ENCODE assay signal across 21 cellular contexts in genomic region chr9:36725777-36726356, GRCh38.
A peak's percentile ranks its signal among the peaks of the same experiment; 100 is the strongest.
DNase-seq lines count a peak whose midpoint lies in the region; ATAC-seq and TF ChIP-seq lines count a peak whose summit lies in the region.
"Had no signal": no experiment of that assay in that cellular context is flagged by ENCODE, and none has a peak within 500 bp of the region (broad histone marks: within the 10 kb centered on the region; RNA-seq: fewer than 3 reads in every experiment).

No MANE protein-coding gene starts in this region.

- no peak overlapping the region for H3K4me2 ChIP-seq in mammary epithelial cell (ENCODE audit: insufficient read depth, low read depth, low read length)

- WGBS in mammary epithelial cell (ENCODE audit: low coverage, missing lambda C conversion rate): 62% methylated on average over 3 of the region's 3 CpGs

- no peak overlapping the region for H3K9ac ChIP-seq in mammary epithelial cell (ENCODE audit: insufficient read depth, low read length)

- no TSS peak for BruUV-seq in MCF 10A (replicated peaks; lab: Mats Ljungman, UMichigan)
- BruUV-seq in mammary epithelial cell (replicated peaks; lab: Mats Ljungman, UMichigan): no TSS peak

- in situ Hi-C loops in mammary epithelial cell (cut with MboI; ENCODE audit: low sequenced_read_pairs in 2 of 2): loop anchor here in 1 of 2 donors (25.0 kb wide), 1 partner anchor 314 kb away; the partner anchor contains the start of gene RNF38

- dilution Hi-C loops in mammary epithelial cell (cut with HindIII; ENCODE audit: low sequenced_read_pairs): no loop called here

- intact Hi-C loops in MCF 10A (cut with micrococcal nuclease) (loop anchor here (5.0 kb wide), 1 partner anchor 129 kb away; no protein-coding TSS in a partner anchor), mammary epithelial cell (cut with micrococcal nuclease) (no loop called here)
- intact Hi-C loops in activated naive CD4-positive, alpha-beta T cell treated with anti-CD3 and anti-CD28 coated beads for 36 hours (cut with micrococcal nuclease): loop anchor here (10.0 kb wide), 2 partner anchors 151 to 381 kb away; partner anchors contain the start of gene MELK

- H3K27ac ChIP-seq in mammary epithelial cell (ENCODE audit: insufficient read depth, low read depth, low read length): no peak overlapping the region
- H3K27ac ChIP-seq: breast epithelium, C4-2B, gastrocnemius medialis, neutrophil, spleen had no signal

- POLR2A ChIA-PET in MCF 10A (lab: Yijun Ruan, JAX): interaction anchor here (0.5 to 0.6 kb wide), 2 partner anchors 63 to 96 kb away, joined by 3 read pairs; no protein-coding TSS in a partner anchor

- TF ChIP-seq CTCF in MCF 10A (IDR thresholded peaks at IDR 0.05; ENCODE audit: unreplicated experiment): no peak
- TF ChIP-seq CTCF in mammary epithelial cell (conservative IDR thresholded peaks at IDR 0.05 in 1 of 2, IDR thresholded peaks at IDR 0.05 in 1 of 2; ENCODE audit: extremely low read depth in 1 of 2, insufficient read depth in 1 of 2, low read depth in 1 of 2, low read length in 2 of 2): no peak
- no peak for TF ChIP-seq CTCF in progenitor cell of endocrine pancreas (IDR thresholded peaks at IDR 0.05; ENCODE audit: unreplicated experiment)

- H3K4me3 ChIP-seq in mammary epithelial cell (replicated peaks in 1 of 3; ENCODE audit: insufficient read depth in 1 of 3, low read depth in 2 of 3, low read length in 3 of 3): no peak overlapping the region
- H3K4me3 ChIP-seq: breast epithelium, gastrocnemius medialis, mucosa of descending colon, spleen had no signal

- no peaks in the 10 kb centered on the region for H3K79me2 ChIP-seq in mammary epithelial cell (ENCODE audit: insufficient read depth, low read length)

- H3K4me1 Mint-ChIP-seq in MCF 10A (ENCODE audit: insufficient read depth, unreplicated experiment) (no peaks in the 10 kb centered on the region), progenitor cell of endocrine pancreas (ENCODE audit: low read depth) (peaks cover 4% of the 10 kb centered on the region)
- no peaks in the 10 kb centered on the region for H3K4me1 Mint-ChIP-seq in activated naive CD4-positive, alpha-beta T cell treated with anti-CD3 and anti-CD28 coated beads for 36 hours (ENCODE audit: low read depth)
- H3K4me1 Mint-ChIP-seq: activated CD4-positive, alpha-beta T cell treated with anti-CD3 and anti-CD28 coated beads for 36 hours had no signal

- DNase-seq in MCF 10A (ENCODE audit: unreplicated experiment) (peak; percentile 8), mammary epithelial cell (no peak), NCI-H1105 treated with DMSO at 0.1 percent for 48 hours (lab: John Stamatoyannopoulos, UW) (peak; percentile 25), glomerular visceral epithelial cell (ENCODE audit: extremely low spot score) (peak; percentile 5), progenitor cell of endocrine pancreas (ENCODE audit: low spot score, unreplicated experiment) (no peak)
- DNase-seq in activated naive CD4-positive, alpha-beta T cell treated with anti-CD3 and anti-CD28 coated beads for 36 hours: no peak
- DNase-seq: activated CD4-positive, alpha-beta T cell treated with anti-CD3 and anti-CD28 coated beads for 36 hours; erythroblast; gastrocnemius medialis; HFFc6; Kasumi-1; left ventricle myocardium superior; mucosa of descending colon; spleen; stimulated activated CD4-positive, alpha-beta T cell treated with anti-CD3 and anti-CD28 coated beads, Interleukin-4, amount 100 ng/mL, for 4 hours had no signal

- H3K36me3 Mint-ChIP-seq in MCF 10A (ENCODE audit: insufficient read depth, unreplicated experiment): peaks cover 5% of the 10 kb centered on the region
- H3K36me3 Mint-ChIP-seq in progenitor cell of endocrine pancreas (ENCODE audit: insufficient read depth): no peaks in the 10 kb centered on the region
- H3K36me3 Mint-ChIP-seq in activated naive CD4-positive, alpha-beta T cell treated with anti-CD3 and anti-CD28 coated beads for 36 hours (ENCODE audit: low read depth): no peaks in the 10 kb centered on the region

- H3K27ac Mint-ChIP-seq in MCF 10A (ENCODE audit: low read depth, unreplicated experiment): no peak overlapping the region
- peak overlapping the region; percentile 69 for H3K27ac Mint-ChIP-seq in progenitor cell of endocrine pancreas
- H3K27ac Mint-ChIP-seq in activated naive CD4-positive, alpha-beta T cell treated with anti-CD3 and anti-CD28 coated beads for 36 hours: no peak overlapping the region
- H3K27ac Mint-ChIP-seq: activated CD4-positive, alpha-beta T cell treated with anti-CD3 and anti-CD28 coated beads for 36 hours; activated T-helper 2 cell treated with anti-CD3 and anti-CD28 coated beads, Interferon-gamma antibody, Interleukin-2, Interleukin-4, amounts not matched to agents 10 μg/mL and 5 μg/mL and 100 μg/mL, durations not matched to agents 14 hours and 24 hours and 36 hours; HFFc6 had no signal

- H4K20me1 ChIP-seq in mammary epithelial cell (ENCODE audit: insufficient read depth, low read length): no peaks in the 10 kb centered on the region

- no peak overlapping the region for H2AFZ ChIP-seq in mammary epithelial cell (ENCODE audit: low read depth, low read length)

- no peaks in the 10 kb centered on the region for H3K9me3 ChIP-seq in mammary epithelial cell (replicated peaks; ENCODE audit: insufficient read depth, low read length)
- H3K9me3 ChIP-seq: breast epithelium, gastrocnemius medialis, mucosa of descending colon, neutrophil, spleen had no signal

- no peaks in the 10 kb centered on the region for H3K27me3 ChIP-seq in mammary epithelial cell (ENCODE audit: insufficient read depth, low read length)
- H3K27me3 ChIP-seq: breast epithelium, gastrocnemius medialis, neutrophil, spleen had no signal

- no peaks in the 10 kb centered on the region for H3K4me1 ChIP-seq in mammary epithelial cell (ENCODE audit: insufficient read depth, low read length)
- H3K4me1 ChIP-seq: breast epithelium, gastrocnemius medialis had no signal

- H3K9me3 Mint-ChIP-seq in MCF 10A (ENCODE audit: unreplicated experiment): no peaks in the 10 kb centered on the region
- no peaks in the 10 kb centered on the region for H3K9me3 Mint-ChIP-seq in progenitor cell of endocrine pancreas (ENCODE audit: low read depth)
- H3K9me3 Mint-ChIP-seq in activated naive CD4-positive, alpha-beta T cell treated with anti-CD3 and anti-CD28 coated beads for 36 hours: no peaks in the 10 kb centered on the region
- H3K9me3 Mint-ChIP-seq: activated T-helper 2 cell treated with anti-CD3 and anti-CD28 coated beads, Interferon-gamma antibody, Interleukin-2, Interleukin-4, amounts not matched to agents 10 μg/mL and 5 μg/mL and 100 μg/mL, durations not matched to agents 14 hours and 24 hours and 36 hours; HFFc6 had no signal

- peaks cover 12% of the 10 kb centered on the region for H3K27me3 Mint-ChIP-seq in MCF 10A (ENCODE audit: insufficient read depth, unreplicated experiment)
- H3K27me3 Mint-ChIP-seq in progenitor cell of endocrine pancreas: peaks cover 7% of the 10 kb centered on the region
- no peaks in the 10 kb centered on the region for H3K27me3 Mint-ChIP-seq in activated naive CD4-positive, alpha-beta T cell treated with anti-CD3 and anti-CD28 coated beads for 36 hours (ENCODE audit: low read depth)
- H3K27me3 Mint-ChIP-seq: activated CD4-positive, alpha-beta T cell treated with anti-CD3 and anti-CD28 coated beads for 36 hours had no signal

- CTCF ChIA-PET in MCF 10A (lab: Yijun Ruan, JAX): no interaction called here
- CTCF ChIA-PET in mammary epithelial cell (lab: Charles Lee; ENCODE audit: low non-redundant PET): no interaction called here
- CTCF ChIA-PET in activated naive CD4-positive, alpha-beta T cell treated with anti-CD3 and anti-CD28 coated beads for 36 hours (lab: Charles Lee): interaction anchor here (0.6 kb wide), 1 partner anchor 42 kb away, joined by 3 read pairs; no protein-coding TSS in a partner anchor

- H3K4me3 Mint-ChIP-seq in MCF 10A (ENCODE audit: unreplicated experiment): no peak overlapping the region
- no peak overlapping the region for H3K4me3 Mint-ChIP-seq in progenitor cell of endocrine pancreas (ENCODE audit: low read depth)
- no peak overlapping the region for H3K4me3 Mint-ChIP-seq in activated naive CD4-positive, alpha-beta T cell treated with anti-CD3 and anti-CD28 coated beads for 36 hours
- H3K4me3 Mint-ChIP-seq: activated CD4-positive, alpha-beta T cell treated with anti-CD3 and anti-CD28 coated beads for 36 hours; HFFc6 had no signal

- no peaks in the 10 kb centered on the region for H3K36me3 ChIP-seq in mammary epithelial cell (ENCODE audit: insufficient read depth, low read length)
- H3K36me3 ChIP-seq: breast epithelium, gastrocnemius medialis, neutrophil, spleen had no signal

- ATAC-seq in HG03135 (IDR thresholded peaks at IDR 0.05; ENCODE audit: unreplicated experiment) (no peak), GM18511 (IDR thresholded peaks at IDR 0.05; ENCODE audit: unreplicated experiment) (no peak)
- ATAC-seq: activated CD4-positive, alpha-beta T cell treated with anti-CD3 and anti-CD28 coated beads for 36 hours; gastrocnemius medialis; left ventricle myocardium superior; mucosa of descending colon had no signal

Comparison
In these comparisons a context has a peak if more than half of its experiments do, and no peak if none do; other contexts are left out.
1. DNase-seq: peak in MCF 10A (single experiment), NCI-H1105 treated with DMSO at 0.1 percent for 48 hours (single experiment) and glomerular visceral epithelial cell (single experiment); none in mammary epithelial cell (single experiment), progenitor cell of endocrine pancreas (single experiment) and activated naive CD4-positive, alpha-beta T cell treated with anti-CD3 and anti-CD28 coated beads for 36 hours (single experiment).